ENCODE assay signal across 18 cellular contexts in the genomic region with DNA sequence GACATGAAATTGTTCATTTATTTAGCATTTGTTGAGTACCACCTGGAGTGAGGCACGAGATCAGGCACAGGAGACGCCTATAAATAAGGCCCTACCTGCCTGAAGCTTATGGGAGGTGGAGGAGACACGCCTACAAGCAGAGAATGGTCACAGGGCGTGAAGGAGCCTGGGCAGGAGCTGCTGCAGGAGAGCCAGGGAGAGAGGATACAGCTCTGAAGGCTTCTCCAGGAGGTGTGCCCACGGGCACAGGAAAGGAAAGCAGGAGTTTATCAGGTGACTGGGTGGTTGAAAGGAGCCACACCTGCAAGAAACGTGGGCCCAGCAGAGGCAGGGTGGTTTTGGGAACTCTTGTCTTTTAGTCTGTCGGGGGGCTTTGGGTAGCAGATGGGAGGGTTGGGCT.
DNase-seq lines count a peak whose midpoint lies in the region; ATAC-seq lines count a peak whose summit lies in the region.
"Had no signal": no experiment of that assay in that cellular context is flagged by ENCODE, and none has a peak within 500 bp of the region (broad histone marks: within the 10 kb centered on the region; RNA-seq: fewer than 3 reads in every experiment).

No MANE protein-coding gene starts in this region.

- H3K36me3 Mint-ChIP-seq in activated T-cell treated with anti-CD3 and anti-CD28 coated beads, Interleukin-2, amount 50 U/mL, for 72 hours (ENCODE audit: insufficient read depth in 2 of 2): no peaks in the 10 kb centered on the region
- H3K36me3 Mint-ChIP-seq in central memory CD8-positive, alpha-beta T cell (ENCODE audit: insufficient read depth): peaks cover 37% of the 10 kb centered on the region
- H3K36me3 Mint-ChIP-seq in stimulated activated memory B cell treated with anti-CD40 and anti-IgM and Interleukin-4, amounts not matched to agents 10 μg/mL and 1 μg/mL and 100 μg/mL, for 72 hours: peaks cover 21% of the 10 kb centered on the region

- no peak for DNase-seq in activated T-cell treated with anti-CD3 and anti-CD28 coated beads, Interleukin-2, amount 50 U/mL, for 72 hours
- DNase-seq in activated T-cell treated with anti-CD3 and anti-CD28 coated beads for 4 hours (no peak), SHP77 treated with DMSO at 0.1 percent for 48 hours (lab: John Stamatoyannopoulos, UW) (no peak), NCI-H524 treated with DMSO at 0.1 percent for 48 hours (lab: John Stamatoyannopoulos, UW) (no peak), midbrain (lab: John Stamatoyannopoulos, UW) (no peak)
- no peak for DNase-seq in central memory CD8-positive, alpha-beta T cell (ENCODE audit: low spot score in 2 of 2)
- DNase-seq: activated CD8-positive, alpha-beta memory T cell treated with anti-CD3 and anti-CD28 coated beads, Interleukin-2, amount 50 U/mL, for 48 hours; Caco-2; effector CD8-positive, alpha-beta T cell; head of caudate nucleus; NCI-H2227 treated with DMSO at 0.1 percent for 48 hours; NK-92 treated with Interleukin-12 subunit alpha and Interleukin-12 subunit beta, amount 100 ng/mL, for 24 hours; RPMI8226; stimulated activated CD4-positive, alpha-beta T cell treated with anti-CD3 and anti-CD28 coated beads, Interleukin-12 subunit alpha, Interleukin-12 subunit beta, amount 100 ng/mL, for 4 hours; stimulated activated naive CD4-positive, alpha-beta T cell had no signal

- ATAC-seq in activated T-cell treated with anti-CD3 and anti-CD28 coated beads, Interleukin-2, amount 50 U/mL, for 72 hours (replicated peaks in 1 of 2): no peak
- peak; percentile 6 for ATAC-seq in HG03432 (IDR thresholded peaks at IDR 0.05; ENCODE audit: unreplicated experiment)
- ATAC-seq in central memory CD8-positive, alpha-beta T cell (replicated peaks; ENCODE audit: extremely low read depth, poor library complexity, severe bottlenecking): no peak
- ATAC-seq in stimulated activated memory B cell treated with anti-CD40 and anti-IgM and Interleukin-4, amounts not matched to agents 10 μg/mL and 1 μg/mL and 100 μg/mL, for 72 hours: no peak

- H3K9me3 Mint-ChIP-seq in activated T-cell treated with anti-CD3 and anti-CD28 coated beads, Interleukin-2, amount 50 U/mL, for 72 hours: no peaks in the 10 kb centered on the region
- no peaks in the 10 kb centered on the region for H3K9me3 Mint-ChIP-seq in central memory CD8-positive, alpha-beta T cell
- no peaks in the 10 kb centered on the region for H3K9me3 Mint-ChIP-seq in stimulated activated memory B cell treated with anti-CD40 and anti-IgM and Interleukin-4, amounts not matched to agents 10 μg/mL and 1 μg/mL and 100 μg/mL, for 72 hours
- H3K9me3 Mint-ChIP-seq: neural crest cell had no signal

- H3K4me1 Mint-ChIP-seq in activated T-cell treated with anti-CD3 and anti-CD28 coated beads, Interleukin-2, amount 50 U/mL, for 72 hours (ENCODE audit: low read depth): peaks cover 26% of the 10 kb centered on the region
- peaks cover 55% of the 10 kb centered on the region for H3K4me1 Mint-ChIP-seq in central memory CD8-positive, alpha-beta T cell
- peaks cover 28% of the 10 kb centered on the region for H3K4me1 Mint-ChIP-seq in stimulated activated memory B cell treated with anti-CD40 and anti-IgM and Interleukin-4, amounts not matched to agents 10 μg/mL and 1 μg/mL and 100 μg/mL, for 72 hours
- H3K4me1 Mint-ChIP-seq: neural crest cell had no signal

- H3K27me3 Mint-ChIP-seq in activated T-cell treated with anti-CD3 and anti-CD28 coated beads, Interleukin-2, amount 50 U/mL, for 72 hours (ENCODE audit: low read depth): no peaks in the 10 kb centered on the region
- H3K27me3 Mint-ChIP-seq in central memory CD8-positive, alpha-beta T cell: no peaks in the 10 kb centered on the region
- H3K27me3 Mint-ChIP-seq in stimulated activated memory B cell treated with anti-CD40 and anti-IgM and Interleukin-4, amounts not matched to agents 10 μg/mL and 1 μg/mL and 100 μg/mL, for 72 hours: no peaks in the 10 kb centered on the region

- H3K27ac Mint-ChIP-seq in activated T-cell treated with anti-CD3 and anti-CD28 coated beads, Interleukin-2, amount 50 U/mL, for 72 hours: peak overlapping the region; percentile 70
- peak overlapping the region; percentile 67 for H3K27ac Mint-ChIP-seq in central memory CD8-positive, alpha-beta T cell (ENCODE audit: low read depth)
- peak overlapping the region; percentile 64 for H3K27ac Mint-ChIP-seq in stimulated activated memory B cell treated with anti-CD40 and anti-IgM and Interleukin-4, amounts not matched to agents 10 μg/mL and 1 μg/mL and 100 μg/mL, for 72 hours

- no peak overlapping the region for H3K4me3 Mint-ChIP-seq in activated T-cell treated with anti-CD3 and anti-CD28 coated beads, Interleukin-2, amount 50 U/mL, for 72 hours
- H3K4me3 Mint-ChIP-seq in central memory CD8-positive, alpha-beta T cell: peak overlapping the region; percentile 33
- H3K4me3 Mint-ChIP-seq in stimulated activated memory B cell treated with anti-CD40 and anti-IgM and Interleukin-4, amounts not matched to agents 10 μg/mL and 1 μg/mL and 100 μg/mL, for 72 hours: peak overlapping the region; percentile 2
- H3K4me3 Mint-ChIP-seq: neural crest cell had no signal

Comparison
In these comparisons a context has a peak if more than half of its experiments do, and no peak if none do; other contexts are left out.
1. H3K4me3 Mint-ChIP-seq: peak in central memory CD8-positive, alpha-beta T cell (single experiment) and stimulated activated memory B cell treated with anti-CD40 and anti-IgM and Interleukin-4, amounts not matched to agents 10 μg/mL and 1 μg/mL and 100 μg/mL, for 72 hours (single experiment); none in activated T-cell treated with anti-CD3 and anti-CD28 coated beads, Interleukin-2, amount 50 U/mL, for 72 hours (0 of 2).
2. Peak in every context shown above with its lines, with median percentiles within 50 percentile points of each other: H3K27ac Mint-ChIP-seq.